8 cellular contexts compared by ENCODE assay signal in genomic region chr20:325043-325888, GRCh38. TPM values are rescaled to one million over a fixed set of nuclear protein-coding genes. Genes with fewer than 3 reads are reported as not detected.
DNase-seq lines count a peak whose midpoint lies in the region; ATAC-seq and TF ChIP-seq lines count a peak whose summit lies in the region.

Gene SOX12, plus strand, starts transcription at chr20:325552. Its CDS starts 373 bp downstream, at chr20:325925.

- TF ChIP-seq CTCF in BE2C (IDR thresholded peaks at IDR 0.05; ENCODE audit: low read depth, low read length), result no peak
- TF ChIP-seq CTCF in choroid plexus epithelial cell (conservative IDR thresholded peaks at IDR 0.05; ENCODE audit: low read depth, low read length), result no peak

- peak within 1 kb of the TSS; percentile 83 for H3K27ac Mint-ChIP-seq in activated CD4-positive, alpha-beta T cell treated with anti-CD3 and anti-CD28 coated beads for 36 hours

- no peaks in the 10 kb centered on the region for H3K27me3 ChIP-seq in BE2C

- CTCF ChIA-PET in activated CD4-positive, alpha-beta T cell treated with anti-CD3 and anti-CD28 coated beads for 36 hours (lab: Charles Lee), result interaction anchor here (0.8 to 2.1 kb wide), 4 partner anchors 9 to 59 kb away, joined by 4 to 13 read pairs (median 5); no protein-coding TSS in a partner anchor

- H3K4me3 ChIP-seq in BE2C (ENCODE audit: low read depth, low read length) (peak within 1 kb of the TSS; percentile 85), choroid plexus epithelial cell (ENCODE audit: low read depth, low read length) (peak within 1 kb of the TSS; percentile 78)

- ATAC-seq in HG03442 (IDR thresholded peaks at IDR 0.05; ENCODE audit: unreplicated experiment), result peak; percentile 64
- peak; percentile 75 for ATAC-seq in activated CD4-positive, alpha-beta T cell treated with anti-CD3 and anti-CD28 coated beads for 36 hours

- H3K27me3 Mint-ChIP-seq in activated CD4-positive, alpha-beta T cell treated with anti-CD3 and anti-CD28 coated beads for 36 hours, result no peaks in the 10 kb centered on the region

- intact Hi-C loops in activated CD4-positive, alpha-beta T cell treated with anti-CD3 and anti-CD28 coated beads for 36 hours (cut with DNase I, micrococcal nuclease), result loop anchor here (1.0 to 5.0 kb wide), 8 partner anchors 15 to 507 kb away; partner anchors contain the start of genes C20orf96 (in 1 of the 2), FAM110A (in 1 of the 2), NRSN2 (in 1 of the 2) and TBC1D20 (in 1 of the 2)

- POLR2A ChIA-PET in activated CD4-positive, alpha-beta T cell treated with anti-CD3 and anti-CD28 coated beads for 36 hours (lab: Charles Lee), result interaction anchor here (1.9 kb wide), 1 partner anchor 27 kb away, joined by 7 read pairs; no protein-coding TSS in a partner anchor

- peaks cover 5% of the 10 kb centered on the region for H3K36me3 Mint-ChIP-seq in activated CD4-positive, alpha-beta T cell treated with anti-CD3 and anti-CD28 coated beads for 36 hours (ENCODE audit: low read depth)

- peaks cover 8% of the 10 kb centered on the region; the same call in 1 of the 2 replicates for H3K36me3 ChIP-seq in BE2C

- peaks cover 16% of the 10 kb centered on the region for H3K4me1 Mint-ChIP-seq in activated CD4-positive, alpha-beta T cell treated with anti-CD3 and anti-CD28 coated beads for 36 hours

- no peaks in the 10 kb centered on the region for H3K9me3 Mint-ChIP-seq in activated CD4-positive, alpha-beta T cell treated with anti-CD3 and anti-CD28 coated beads for 36 hours (ENCODE audit: low read depth)

- peaks cover 4% of the 10 kb centered on the region for H3K4me1 ChIP-seq in BE2C

- peak within 1 kb of the TSS; percentile 80 for H3K4me3 Mint-ChIP-seq in activated CD4-positive, alpha-beta T cell treated with anti-CD3 and anti-CD28 coated beads for 36 hours

- DNase-seq in BE2C, result peak; percentile 94
- peak; percentile 82 for DNase-seq in GM19240 (ENCODE audit: insufficient read length, low spot score)
- DNase-seq in NCI-H510A treated with DMSO at 0.1 percent for 48 hours (lab: John Stamatoyannopoulos, UW), result peak; percentile 96
- peak; percentile 98 for DNase-seq in activated CD4-positive, alpha-beta T cell treated with anti-CD3 and anti-CD28 coated beads for 36 hours
- DNase-seq in choroid plexus epithelial cell (ENCODE audit: low read depth), result peak; percentile 93
- peak; percentile 82 for DNase-seq in kidney glomerular epithelial cell (lab: John Stamatoyannopoulos, UW)
- DNase-seq in stimulated activated CD4-positive, alpha-beta T cell treated with anti-CD3 and anti-CD28 coated beads, Interleukin-1b, Interleukin-23, amount 100 ng/mL, for 1 hour (ENCODE audit: low read depth in 2 of 2), result peak; percentile 87 to 98

- H3K9me3 ChIP-seq in BE2C, result no peaks in the 10 kb centered on the region

RNA-seq across cellular contexts. Expression of gene SOX12, which starts in this region (rescaled TPM):
- polyA plus RNA-seq in BE2C (2012; ENCODE audit: insufficient read depth, insufficient read length, low read depth), result 27.4 TPM
- 1 to 10 TPM; 8.1 to 8.5 TPM for total RNA-seq in activated CD4-positive, alpha-beta T cell treated with anti-CD3 and anti-CD28 coated beads for 36 hours

Comparison
In these comparisons a context has a peak if more than half of its experiments do, and no peak if none do; other contexts are left out.
1. Peak in every context shown above with its lines: DNase-seq, ATAC-seq and H3K4me3 ChIP-seq.